In genomic region chr1:153546371-153546770, GRCh38 we compare ENCODE assay signal across 10 cellular contexts. TPM values are rescaled to one million over a fixed set of nuclear protein-coding genes. Genes with fewer than 3 reads are reported as not detected.
A peak's percentile ranks its signal among the peaks of the same experiment; 100 is the strongest.
DNase-seq lines count a peak whose midpoint lies in the region; ATAC-seq and TF ChIP-seq lines count a peak whose summit lies in the region.
"Had no signal": no experiment of that assay in that cellular context is flagged by ENCODE, and none has a peak within 500 bp of the region (broad histone marks: within the 10 kb centered on the region; RNA-seq: fewer than 3 reads in every experiment).

No MANE protein-coding gene starts in this region.

- 78 to 93% methylated on average over 8 of the region's 8 CpGs for WGBS in transverse colon (ENCODE audit: low coverage in 1 of 2), 2 donors

- ATAC-seq in activated naive CD8-positive, alpha-beta T cell treated with anti-CD3 and anti-CD28 coated beads, Interleukin-2, amount 50 U/mL, for 24 hours, result no peak
- ATAC-seq in HG03196 (IDR thresholded peaks at IDR 0.05; ENCODE audit: unreplicated experiment), result no peak

- no peak overlapping the region for H3K4me3 ChIP-seq in mucosa of rectum (ENCODE audit: low read length in 2 of 2)
- H3K4me3 ChIP-seq in transverse colon, result peak overlapping the region in 1 of 4 donors; percentile 39

- H3K36me3 ChIP-seq in mucosa of rectum (ENCODE audit: control insufficient read depth in 2 of 2, insufficient read depth in 2 of 2, low read length in 2 of 2) (peaks cover 0 to 4% of the 10 kb centered on the region in 2 donors), transverse colon (no peaks in the 10 kb centered on the region)

- in situ Hi-C loops in transverse colon (cut with MboI; ENCODE audit: low pct_ligation_motif_present in 1 of 4, low pct_unique_long_range_greater_than_20kb in 1 of 4, low sequenced_read_pairs in 3 of 4), result loop anchor here in 1 of 4 donors (25.0 kb wide), 1 partner anchor 441 kb away; the partner anchor contains the start of genes JTB, RAB13 and RPS27

- peak overlapping the region; percentile 3 to 68 for H3K9ac ChIP-seq in mucosa of rectum (ENCODE audit: low read depth in 1 of 2, low read length in 2 of 2)

- TF ChIP-seq POLR2A in transverse colon (IDR thresholded peaks at IDR 0.05), result no peak

- no peaks in the 10 kb centered on the region for H3K9me3 Mint-ChIP-seq in activated naive CD4-positive, alpha-beta T cell treated with anti-CD3 and anti-CD28 coated beads, Interleukin-2, amount 10 ng/mL, durations not matched to agents 7 days and 5 days
- H3K9me3 Mint-ChIP-seq in activated naive CD8-positive, alpha-beta T cell treated with anti-CD3 and anti-CD28 coated beads, Interleukin-2, amount 50 U/mL, for 24 hours, result no peaks in the 10 kb centered on the region

- peaks cover 41% of the 10 kb centered on the region for H3K36me3 Mint-ChIP-seq in activated naive CD4-positive, alpha-beta T cell treated with anti-CD3 and anti-CD28 coated beads, Interleukin-2, amount 10 ng/mL, durations not matched to agents 7 days and 5 days
- H3K36me3 Mint-ChIP-seq in activated naive CD8-positive, alpha-beta T cell treated with anti-CD3 and anti-CD28 coated beads, Interleukin-2, amount 50 U/mL, for 24 hours (ENCODE audit: low read depth), result peaks cover 12% of the 10 kb centered on the region

- peaks cover 35 to 39% of the 10 kb centered on the region in 2 donors for H3K4me1 ChIP-seq in mucosa of rectum (ENCODE audit: control insufficient read depth in 2 of 2, insufficient read depth in 2 of 2, low read length in 2 of 2)
- peaks cover 48 to 77% (median 60%) of the 10 kb centered on the region in 4 donors for H3K4me1 ChIP-seq in transverse colon

- peak; percentile 18 for DNase-seq in activated naive CD4-positive, alpha-beta T cell treated with anti-CD3 and anti-CD28 coated beads, Interleukin-2, amount 10 ng/mL, durations not matched to agents 7 days and 5 days
- no peak for DNase-seq in activated naive CD4-positive, alpha-beta T cell (lab: John Stamatoyannopoulos, UW)
- no peak for DNase-seq in activated naive CD8-positive, alpha-beta T cell treated with anti-CD3 and anti-CD28 coated beads, Interleukin-2, amount 50 U/mL, for 24 hours
- DNase-seq in transverse colon (no peak), NOMO-1 treated with dmso at 0.1 percent for 144 hours (lab: John Stamatoyannopoulos, UW; ENCODE audit: unreplicated experiment) (no peak), GM10266 (ENCODE audit: extremely low spot score) (no peak)
- DNase-seq: NCI-H1048 had no signal

- H3K27me3 ChIP-seq in mucosa of rectum (ENCODE audit: control insufficient read depth in 2 of 2, insufficient read depth in 2 of 2, low read length in 2 of 2) (no peaks in the 10 kb centered on the region), transverse colon (no peaks in the 10 kb centered on the region)

- peak overlapping the region; percentile 99 for H3K27ac Mint-ChIP-seq in activated naive CD4-positive, alpha-beta T cell treated with anti-CD3 and anti-CD28 coated beads, Interleukin-2, amount 10 ng/mL, durations not matched to agents 7 days and 5 days
- H3K27ac Mint-ChIP-seq in activated naive CD8-positive, alpha-beta T cell treated with anti-CD3 and anti-CD28 coated beads, Interleukin-2, amount 50 U/mL, for 24 hours, result peak overlapping the region; percentile 95

- CTCF ChIA-PET in activated naive CD4-positive, alpha-beta T cell treated with anti-CD3 and anti-CD28 coated beads, Interleukin-2, amount 10 ng/mL, durations not matched to agents 7 days and 5 days (lab: Charles Lee), result interaction anchor here (0.5 to 5.0 kb wide), 4 partner anchors 13 to 36 kb away, joined by 3 to 74 read pairs (median 10); partner anchors contain the start of gene S100A6

- H3K4me1 Mint-ChIP-seq in activated naive CD4-positive, alpha-beta T cell treated with anti-CD3 and anti-CD28 coated beads, Interleukin-2, amount 10 ng/mL, durations not matched to agents 7 days and 5 days, result peaks cover 86% of the 10 kb centered on the region
- peaks cover 59% of the 10 kb centered on the region for H3K4me1 Mint-ChIP-seq in activated naive CD8-positive, alpha-beta T cell treated with anti-CD3 and anti-CD28 coated beads, Interleukin-2, amount 50 U/mL, for 24 hours

- intact Hi-C loops in transverse colon (cut with DNase I; ENCODE audit: low total_unique reads), result no loop called here

- no peak for TF ChIP-seq EP300 in transverse colon (IDR thresholded peaks at IDR 0.05; ENCODE audit: low read depth)

- TF ChIP-seq CTCF in transverse colon (IDR thresholded peaks at IDR 0.05) (no peak), GM10266 (IDR thresholded peaks at IDR 0.05; ENCODE audit: control insufficient read depth, insufficient read depth, low read depth, missing control alignments) (no peak)

- peaks cover 22% of the 10 kb centered on the region for H3K27me3 Mint-ChIP-seq in activated naive CD4-positive, alpha-beta T cell treated with anti-CD3 and anti-CD28 coated beads, Interleukin-2, amount 10 ng/mL, durations not matched to agents 7 days and 5 days
- H3K27me3 Mint-ChIP-seq in activated naive CD8-positive, alpha-beta T cell treated with anti-CD3 and anti-CD28 coated beads, Interleukin-2, amount 50 U/mL, for 24 hours, result no peaks in the 10 kb centered on the region

- peak overlapping the region in 1 of 2 donors; percentile 90 for H3K27ac ChIP-seq in mucosa of rectum (ENCODE audit: low read depth in 2 of 2, low read length in 2 of 2)
- peak overlapping the region; percentile 84 to 92 (median 90) for H3K27ac ChIP-seq in transverse colon

- no peaks in the 10 kb centered on the region for H3K9me3 ChIP-seq in mucosa of rectum (ENCODE audit: control insufficient read depth in 2 of 2, low read length in 2 of 2)
- H3K9me3 ChIP-seq in transverse colon, result no peaks in the 10 kb centered on the region

- peak overlapping the region; percentile 93 for H3K4me3 Mint-ChIP-seq in activated naive CD4-positive, alpha-beta T cell treated with anti-CD3 and anti-CD28 coated beads, Interleukin-2, amount 10 ng/mL, durations not matched to agents 7 days and 5 days
- H3K4me3 Mint-ChIP-seq in activated naive CD8-positive, alpha-beta T cell treated with anti-CD3 and anti-CD28 coated beads, Interleukin-2, amount 50 U/mL, for 24 hours, result no peak overlapping the region

RNA-seq across cellular contexts. Expression of gene S100A4, which starts 0.8 kb away (rescaled TPM):
- 100 to 1,000 TPM in 1 of 4 donors, 10 to 100 TPM in 3; 40.8 to 138 (median 78.6) TPM for total RNA-seq in transverse colon

RNA-seq across cellular contexts. Expression of gene S100A3, which starts 2.7 kb away (rescaled TPM):
- under 1 TPM in 1 of 4 donors, not detected in 3; 0.64 TPM for total RNA-seq in transverse colon

RNA-seq across cellular contexts. Expression of gene S100A5, which starts 5.6 kb away (rescaled TPM):
- total RNA-seq in transverse colon, result not detected
- total RNA-seq: right cardiac atrium had no signal

RNA-seq across cellular contexts. Expression of gene S100A6, which starts 10.6 kb away (rescaled TPM):
- total RNA-seq in transverse colon, result 100 to 1,000 TPM; 219 to 881 (median 433) TPM

RNA-seq across cellular contexts. Expression of gene S100A2, which starts 19.3 kb away (rescaled TPM):
- total RNA-seq in transverse colon, result 1 to 10 TPM in 1 of 4 donors, not detected in 3; 2.2 TPM
